Comparison of ENCODE assay signal across 23 cellular contexts in genomic region chr7:156028521-156028920, GRCh38.
"Had no signal": no experiment of that assay in that cellular context is flagged by ENCODE, and none has a peak within 500 bp of the region (broad histone marks: within the 10 kb centered on the region; RNA-seq: fewer than 3 reads in every experiment).

No MANE protein-coding gene starts in this region.

- H3K27me3 ChIP-seq: neutrophil, right lobe of liver, transverse colon had no signal

- DNase-seq: cerebellar nuclear complex; erythroblast; foreskin melanocyte; immature natural killer cell; kidney; left cardiac atrium; left ventricle myocardium inferior; lower lobe of right lung; midbrain; posterior cingulate gyrus; spleen; stimulated activated CD4-positive, alpha-beta T cell treated with anti-CD3 and anti-CD28 coated beads, Interleukin-15, amount 100 ng/mL, for 24 hours; stimulated activated CD4-positive, alpha-beta T cell treated with anti-CD3 and anti-CD28 coated beads, Interleukin-1b, Interleukin-23, amount 100 ng/mL, for 48 hours; stimulated activated CD4-positive, alpha-beta T cell treated with anti-CD3 and anti-CD28 coated beads, Interleukin-4, amount 100 ng/mL, for 24 hours; stimulated activated naive B cell treated with anti-CD40 and anti-IgM and Interleukin-4, amounts not matched to agents 10 μg/mL and 1 μg/mL and 100 μg/mL, for 72 hours; stimulated activated naive CD8-positive, alpha-beta T cell treated with anti-CD3 and anti-CD28 coated beads, Interleukin-15, amount 100 ng/mL, for 72 hours; transverse colon had no signal

- H3K27ac Mint-ChIP-seq: dendritic cell treated with granulocyte-macrophage colony-stimulating factor and Interleukin-4, amounts not matched to agents 40 ng/mL and 50 ng/mL, for 4 days; immature natural killer cell; memory B cell; natural killer cell treated with Interleukin-12 subunit alpha and Interleukin-12 subunit beta and Interleukin-15 and Interleukin-18, amount 100 ng/mL, for 72 hours; stimulated activated naive B cell treated with anti-CD40 and anti-IgM and Interleukin-4, amounts not matched to agents 10 μg/mL and 1 μg/mL and 100 μg/mL, for 72 hours had no signal

- H3K4me1 Mint-ChIP-seq: immature natural killer cell; memory B cell; stimulated activated naive B cell treated with anti-CD40 and anti-IgM and Interleukin-4, amounts not matched to agents 10 μg/mL and 1 μg/mL and 100 μg/mL, for 72 hours; stimulated activated naive CD8-positive, alpha-beta T cell treated with anti-CD3 and anti-CD28 coated beads, Interleukin-15, amount 100 ng/mL, for 72 hours had no signal

- H3K4me1 ChIP-seq: left ventricle myocardium inferior, lower lobe of right lung, right lobe of liver, spleen, transverse colon had no signal

- H3K9me3 ChIP-seq: lower lobe of right lung, neutrophil, right lobe of liver, transverse colon had no signal

- H3K4me3 ChIP-seq: left ventricle myocardium inferior, lower lobe of right lung, right lobe of liver, spleen, thoracic aorta, transverse colon had no signal

- H3K27ac ChIP-seq: left ventricle myocardium inferior, lower lobe of right lung, neutrophil, right lobe of liver, spleen, thoracic aorta, transverse colon had no signal

- H3K36me3 ChIP-seq: left ventricle myocardium inferior, lower lobe of right lung, neutrophil, right lobe of liver, spleen, thoracic aorta, transverse colon had no signal

- H3K9me3 Mint-ChIP-seq: natural killer cell treated with Interleukin-12 subunit alpha and Interleukin-12 subunit beta and Interleukin-15 and Interleukin-18, amount 100 ng/mL, for 72 hours had no signal

- H3K27me3 Mint-ChIP-seq: dendritic cell treated with granulocyte-macrophage colony-stimulating factor and Interleukin-4, amounts not matched to agents 40 ng/mL and 50 ng/mL, for 4 days had no signal

- H3K36me3 Mint-ChIP-seq: immature natural killer cell; natural killer cell treated with Interleukin-12 subunit alpha and Interleukin-12 subunit beta and Interleukin-15 and Interleukin-18, amount 100 ng/mL, for 72 hours; stimulated activated naive B cell treated with anti-CD40 and anti-IgM and Interleukin-4, amounts not matched to agents 10 μg/mL and 1 μg/mL and 100 μg/mL, for 72 hours had no signal

- H3K4me3 Mint-ChIP-seq: dendritic cell treated with granulocyte-macrophage colony-stimulating factor and Interleukin-4, amounts not matched to agents 40 ng/mL and 50 ng/mL, for 4 days; immature natural killer cell; memory B cell; natural killer cell treated with Interleukin-12 subunit alpha and Interleukin-12 subunit beta and Interleukin-15 and Interleukin-18, amount 100 ng/mL, for 72 hours; stimulated activated naive B cell treated with anti-CD40 and anti-IgM and Interleukin-4, amounts not matched to agents 10 μg/mL and 1 μg/mL and 100 μg/mL, for 72 hours; stimulated activated naive CD8-positive, alpha-beta T cell treated with anti-CD3 and anti-CD28 coated beads, Interleukin-15, amount 100 ng/mL, for 72 hours had no signal
